9 cellular contexts compared by ENCODE assay signal in genomic region chr19:9828551-9829063, GRCh38. TPM values are rescaled to one million over a fixed set of nuclear protein-coding genes. Genes with fewer than 3 reads are reported as not detected.
DNase-seq lines count a peak whose midpoint lies in the region; ATAC-seq, FAIRE-seq and TF ChIP-seq lines count a peak whose summit lies in the region.
"Had no signal": no experiment of that assay in that cellular context is flagged by ENCODE, and none has a peak within 500 bp of the region (broad histone marks: within the 10 kb centered on the region; RNA-seq: fewer than 3 reads in every experiment).

No MANE protein-coding gene starts in this region.

- BruUV-seq in HepG2 (replicated peaks; lab: Mats Ljungman, UMichigan): no TSS peak

- no peak for FAIRE-seq in HepG2 (lab: Jason Lieb, UNC)

- no peaks in the 10 kb centered on the region for H3K9me3 Mint-ChIP-seq in activated T-cell treated with anti-CD3 and anti-CD28 coated beads, Interleukin-2, amount 50 U/mL, for 24 hours
- H3K9me3 Mint-ChIP-seq in activated naive CD8-positive, alpha-beta T cell treated with anti-CD3 and anti-CD28 coated beads for 36 hours: no peaks in the 10 kb centered on the region

- H3K27me3 ChIP-seq in HepG2 (ENCODE audit: control insufficient read depth in 1 of 2, insufficient read depth in 2 of 2, low read length in 2 of 2) (no peaks in the 10 kb centered on the region; a peak in 1 of 5 replicates), thyroid gland (no peaks in the 10 kb centered on the region)

- no peaks in the 10 kb centered on the region for H3K9me3 ChIP-seq in HepG2 (ENCODE audit: low read length)
- no peaks in the 10 kb centered on the region for H3K9me3 ChIP-seq in thyroid gland

- peak overlapping the region; percentile 98 for H3K4me2 ChIP-seq in HepG2 (ENCODE audit: low read depth, low read length)

- no peak for TF ChIP-seq CTCF in HepG2 (CRISPR knock-in tag; IDR thresholded peaks at IDR 0.05)
- no peak for TF ChIP-seq CTCF in thyroid gland (IDR thresholded peaks at IDR 0.05)

- no peaks in the 10 kb centered on the region for H3K27me3 Mint-ChIP-seq in activated T-cell treated with anti-CD3 and anti-CD28 coated beads, Interleukin-2, amount 50 U/mL, for 24 hours
- H3K27me3 Mint-ChIP-seq in activated naive CD8-positive, alpha-beta T cell treated with anti-CD3 and anti-CD28 coated beads for 36 hours: no peaks in the 10 kb centered on the region

- CTCF ChIA-PET in HepG2 (lab: Yijun Ruan, JAX; ENCODE audit: low intra/inter-chr PET ratio, low total read pairs): no interaction called here

- H3K27ac Mint-ChIP-seq in activated T-cell treated with anti-CD3 and anti-CD28 coated beads, Interleukin-2, amount 50 U/mL, for 24 hours: peak overlapping the region; percentile 98
- H3K27ac Mint-ChIP-seq in activated naive CD8-positive, alpha-beta T cell treated with anti-CD3 and anti-CD28 coated beads for 36 hours: peak overlapping the region; percentile 67

- peaks cover 25% of the 10 kb centered on the region for H3K4me1 Mint-ChIP-seq in activated T-cell treated with anti-CD3 and anti-CD28 coated beads, Interleukin-2, amount 50 U/mL, for 24 hours (ENCODE audit: low read depth)
- peaks cover 17% of the 10 kb centered on the region for H3K4me1 Mint-ChIP-seq in activated naive CD8-positive, alpha-beta T cell treated with anti-CD3 and anti-CD28 coated beads for 36 hours

- H3K4me1 ChIP-seq in HepG2 (ENCODE audit: insufficient read depth, low read length) (peaks cover 22% of the 10 kb centered on the region), thyroid gland (peaks cover 12 to 18% of the 10 kb centered on the region in 2 donors)

- H3K36me3 ChIP-seq in HepG2 (replicated peaks in 1 of 2; ENCODE audit: control insufficient read depth in 1 of 2, insufficient read depth in 2 of 2, low read length in 2 of 2) (peaks cover 1 to 8% of the 10 kb centered on the region in 2 experiments; a peak in 4 of 5 replicates), thyroid gland (no peaks in the 10 kb centered on the region)

- H3K27ac ChIP-seq in HepG2 (ENCODE audit: extremely low read length, insufficient read depth, low read length) (peak overlapping the region; percentile 83), thyroid gland (no peak overlapping the region)

- ATAC-seq in HepG2: peak; percentile 20

- in situ Hi-C loops in HepG2 (cut with HindIII; ENCODE audit: extremely low pct_ligation_motif_present, low pct_unique_long_range_greater_than_20kb): no loop called here

- DNase-seq in activated T-cell treated with anti-CD3 and anti-CD28 coated beads, Interleukin-2, amount 50 U/mL, for 24 hours: no peak
- no peak for DNase-seq in activated T-cell treated with anti-CD3 and anti-CD28 coated beads, Interleukin-2, amount 50 U/mL, for 48 hours
- no peak for DNase-seq in activated naive CD8-positive, alpha-beta T cell treated with anti-CD3 and anti-CD28 coated beads for 36 hours
- no peak for DNase-seq in HepG2 (ENCODE audit: low spot score)
- DNase-seq in thyroid gland: no peak
- no peak for DNase-seq in NAMALWA (ENCODE audit: low spot score)
- DNase-seq in NCI-H2081 (lab: John Stamatoyannopoulos, UW): no peak
- no peak for DNase-seq in stimulated activated CD4-positive, alpha-beta T cell treated with anti-CD3 and anti-CD28 coated beads, Interleukin-1b, Interleukin-23, amount 100 ng/mL, for 48 hours
- DNase-seq: NCI-H2171 treated with DMSO at 0.1 percent for 48 hours had no signal

- peaks cover 39% of the 10 kb centered on the region for H3K79me2 ChIP-seq in HepG2 (ENCODE audit: insufficient read depth, low read length)

- H3K36me3 Mint-ChIP-seq in activated T-cell treated with anti-CD3 and anti-CD28 coated beads, Interleukin-2, amount 50 U/mL, for 24 hours (ENCODE audit: low read depth): peaks cover 52% of the 10 kb centered on the region
- H3K36me3 Mint-ChIP-seq in activated naive CD8-positive, alpha-beta T cell treated with anti-CD3 and anti-CD28 coated beads for 36 hours: peaks cover 17% of the 10 kb centered on the region

- intact Hi-C loops in HepG2 (cut with micrococcal nuclease; ENCODE audit: unreplicated experiment): no loop called here
- intact Hi-C loops in thyroid gland (cut with DNase I): no loop called here

- POLR2A ChIA-PET in HepG2 (lab: Yijun Ruan, JAX): no interaction called here

- WGBS in HepG2 (ENCODE audit: low lambda C conversion rate): 8% methylated on average over 8 of the region's 13 CpGs
- 26 to 34% methylated on average over 10 to 13 of the region's 13 CpGs for WGBS in thyroid gland, 2 donors

- H3K4me3 ChIP-seq in HepG2 (replicated peaks in 1 of 3; ENCODE audit: insufficient read depth in 1 of 3, low read depth in 2 of 3, low read length in 3 of 3) (peak overlapping the region; percentile 80 to 98 (median 96)), thyroid gland (replicated peaks in 1 of 3) (peak overlapping the region; percentile 21 to 98 (median 77))

- TF ChIP-seq EP300 in HepG2 (IDR thresholded peaks at IDR 0.05; ENCODE audit: low read depth in 2 of 2, low read length in 2 of 2): no peak
- TF ChIP-seq EP300 in HepG2 (CRISPR knock-in tag; IDR thresholded peaks at IDR 0.05; ENCODE audit: borderline replicate concordance): no peak

- no peak for TF ChIP-seq POLR2A in HepG2 (IDR thresholded peaks at IDR 0.05; ENCODE audit: insufficient read depth in 1 of 2, low read depth in 2 of 2, low read length in 2 of 2)
- TF ChIP-seq POLR2A in thyroid gland (IDR thresholded peaks at IDR 0.05): no peak

- H3K4me3 Mint-ChIP-seq in activated T-cell treated with anti-CD3 and anti-CD28 coated beads, Interleukin-2, amount 50 U/mL, for 24 hours: peak overlapping the region; percentile 98
- peak overlapping the region; percentile 100 for H3K4me3 Mint-ChIP-seq in activated naive CD8-positive, alpha-beta T cell treated with anti-CD3 and anti-CD28 coated beads for 36 hours

- H2AFZ ChIP-seq in HepG2 (ENCODE audit: low read length): no peak overlapping the region

- peaks cover 7% of the 10 kb centered on the region for H4K20me1 ChIP-seq in HepG2 (ENCODE audit: insufficient read depth, low read length)

- TF ChIP-seq RAD21 in HepG2 (CRISPR knock-in tag; IDR thresholded peaks at IDR 0.05): no peak

- H3K9ac ChIP-seq in HepG2 (ENCODE audit: insufficient read depth, low read depth, low read length): peak overlapping the region; percentile 91

RNA-seq across cellular contexts. Expression of gene UBL5, which starts 0.9 kb away (rescaled TPM):
- total RNA-seq in activated naive CD8-positive, alpha-beta T cell treated with anti-CD3 and anti-CD28 coated beads for 36 hours: 100 to 1,000 TPM; 344 to 347 TPM
- total RNA-seq in HepG2 (2016; rRNA removed; fragmentation: Illumina TruSeq; extraction: Trizol) (373 and 382 TPM in 2 replicates), thyroid gland (100 to 1,000 TPM; 141 to 743 (median 475) TPM)
- 139 and 172 TPM in 2 replicates for total RNA-seq in HepG2 (2016; cell fraction: cytosol; rRNA removed; fragmentation: Illumina TruSeq; extraction: Trizol; ENCODE audit: low read depth)
- total RNA-seq in HepG2 (2016; cell fraction: insoluble cytoplasmic fraction; rRNA removed; fragmentation: Illumina TruSeq; extraction: Trizol): 375 and 403 TPM in 2 replicates
- total RNA-seq in HepG2 (2016; cell fraction: membrane; rRNA removed; fragmentation: Illumina TruSeq; extraction: Trizol): 186 and 246 TPM in 2 replicates
- 155 and 174 TPM in 2 replicates for total RNA-seq in HepG2 (2016; cell fraction: nucleus; rRNA removed; fragmentation: Illumina TruSeq; extraction: Trizol)
- 427 and 487 TPM in 2 replicates for polyA plus RNA-seq in HepG2 (2011; rRNA removed)
- 507 and 557 TPM in 2 replicates for polyA plus RNA-seq in HepG2 (2011; cell fraction: cytosol; rRNA removed)
- polyA plus RNA-seq in HepG2 (2011; cell fraction: nucleus; rRNA removed): 178 and 205 TPM in 2 replicates
- polyA plus RNA-seq in HepG2 (2012): 308 and 326 TPM in 2 replicates
- 140 and 221 TPM in 2 replicates for polyA plus RNA-seq in HepG2 (2016; cell fraction: cytosol; fragmentation: Illumina TruSeq; extraction: Trizol; ENCODE audit: low read depth)
- 360 and 409 TPM in 2 replicates for polyA plus RNA-seq in HepG2 (2016; cell fraction: insoluble cytoplasmic fraction; fragmentation: Illumina TruSeq; extraction: Trizol; ENCODE audit: low read depth)
- polyA plus RNA-seq in HepG2 (2016; cell fraction: membrane; fragmentation: Illumina TruSeq; extraction: Trizol; ENCODE audit: low read depth): 156 and 243 TPM in 2 replicates
- 294 and 307 TPM in 2 replicates for polyA plus RNA-seq in HepG2 (2016; cell fraction: nucleus; fragmentation: Illumina TruSeq; extraction: Trizol; ENCODE audit: insufficient read depth, low read depth)
- polyA minus RNA-seq in HepG2 (2011; rRNA and poly(A)+ RNA removed; ENCODE audit: low replicate concordance): 47.1 and 96.5 TPM in 2 replicates
- polyA minus RNA-seq in HepG2 (2011; cell fraction: cytosol; rRNA and poly(A)+ RNA removed): 33.3 and 39.4 TPM in 2 replicates
- 21.3 and 28.2 TPM in 2 replicates for polyA minus RNA-seq in HepG2 (2011; cell fraction: nucleus; rRNA and poly(A)+ RNA removed)

RNA-seq across cellular contexts. Expression of gene PIN1, which starts 6.5 kb away (rescaled TPM):
- 10 to 100 TPM; 85.5 to 90.9 TPM for total RNA-seq in activated naive CD8-positive, alpha-beta T cell treated with anti-CD3 and anti-CD28 coated beads for 36 hours
- total RNA-seq in HepG2 (2016; rRNA removed; fragmentation: Illumina TruSeq; extraction: Trizol): 67.3 and 72.0 TPM in 2 replicates
- total RNA-seq in HepG2 (2016; cell fraction: cytosol; rRNA removed; fragmentation: Illumina TruSeq; extraction: Trizol; ENCODE audit: low read depth): 25.2 and 25.3 TPM in 2 replicates
- total RNA-seq in HepG2 (2016; cell fraction: insoluble cytoplasmic fraction; rRNA removed; fragmentation: Illumina TruSeq; extraction: Trizol): 65.2 and 75.0 TPM in 2 replicates
- 37.0 and 38.0 TPM in 2 replicates for total RNA-seq in HepG2 (2016; cell fraction: membrane; rRNA removed; fragmentation: Illumina TruSeq; extraction: Trizol)
- 27.3 and 31.0 TPM in 2 replicates for total RNA-seq in HepG2 (2016; cell fraction: nucleus; rRNA removed; fragmentation: Illumina TruSeq; extraction: Trizol)
- polyA plus RNA-seq in HepG2 (2011; rRNA removed): 31.9 and 43.2 TPM in 2 replicates
- polyA plus RNA-seq in HepG2 (2011; cell fraction: cytosol; rRNA removed): 39.4 and 64.9 TPM in 2 replicates
- polyA plus RNA-seq in HepG2 (2011; cell fraction: nucleus; rRNA removed): 44.7 and 53.7 TPM in 2 replicates
- polyA plus RNA-seq in HepG2 (2012): 19.6 and 20.3 TPM in 2 replicates
- 20.1 and 20.5 TPM in 2 replicates for polyA plus RNA-seq in HepG2 (2016; cell fraction: cytosol; fragmentation: Illumina TruSeq; extraction: Trizol; ENCODE audit: low read depth)
- polyA plus RNA-seq in HepG2 (2016; cell fraction: insoluble cytoplasmic fraction; fragmentation: Illumina TruSeq; extraction: Trizol; ENCODE audit: low read depth): 61.0 and 62.9 TPM in 2 replicates
- polyA plus RNA-seq in HepG2 (2016; cell fraction: membrane; fragmentation: Illumina TruSeq; extraction: Trizol; ENCODE audit: low read depth): 30.3 TPM in 2 replicates
- polyA plus RNA-seq in HepG2 (2016; cell fraction: nucleus; fragmentation: Illumina TruSeq; extraction: Trizol; ENCODE audit: insufficient read depth, low read depth): 55.0 and 61.1 TPM in 2 replicates
- polyA minus RNA-seq in HepG2 (2011; rRNA and poly(A)+ RNA removed; ENCODE audit: low replicate concordance): 15.9 and 27.0 TPM in 2 replicates
- polyA minus RNA-seq in HepG2 (2011; cell fraction: cytosol; rRNA and poly(A)+ RNA removed): 10.9 and 16.1 TPM in 2 replicates
- 6.3 and 7.9 TPM in 2 replicates for polyA minus RNA-seq in HepG2 (2011; cell fraction: nucleus; rRNA and poly(A)+ RNA removed)
- total RNA-seq in thyroid gland: 10 to 100 TPM; 50.0 to 98.0 (median 72.3) TPM

RNA-seq across cellular contexts. Expression of gene FBXL12, which starts 9.7 kb away (rescaled TPM):
- 10 to 100 TPM; 26.4 to 30.5 TPM for total RNA-seq in activated naive CD8-positive, alpha-beta T cell treated with anti-CD3 and anti-CD28 coated beads for 36 hours
- total RNA-seq in HepG2 (2016; rRNA removed; fragmentation: Illumina TruSeq; extraction: Trizol) (19.0 and 20.4 TPM in 2 replicates), thyroid gland (10 to 100 TPM; 16.7 to 37.1 (median 20.7) TPM)
- 6.1 and 6.2 TPM in 2 replicates for total RNA-seq in HepG2 (2016; cell fraction: cytosol; rRNA removed; fragmentation: Illumina TruSeq; extraction: Trizol; ENCODE audit: low read depth)
- total RNA-seq in HepG2 (2016; cell fraction: insoluble cytoplasmic fraction; rRNA removed; fragmentation: Illumina TruSeq; extraction: Trizol): 15.4 and 21.7 TPM in 2 replicates
- 9.7 and 12.3 TPM in 2 replicates for total RNA-seq in HepG2 (2016; cell fraction: membrane; rRNA removed; fragmentation: Illumina TruSeq; extraction: Trizol)
- 18.7 and 20.1 TPM in 2 replicates for total RNA-seq in HepG2 (2016; cell fraction: nucleus; rRNA removed; fragmentation: Illumina TruSeq; extraction: Trizol)
- 23.1 and 30.1 TPM in 2 replicates for polyA plus RNA-seq in HepG2 (2011; rRNA removed)
- polyA plus RNA-seq in HepG2 (2011; cell fraction: cytosol; rRNA removed): 15.4 and 23.3 TPM in 2 replicates
- 56.0 and 59.0 TPM in 2 replicates for polyA plus RNA-seq in HepG2 (2011; cell fraction: nucleus; rRNA removed)
- polyA plus RNA-seq in HepG2 (2012): 17.5 and 22.5 TPM in 2 replicates
- 2.6 and 3.8 TPM in 2 replicates for polyA plus RNA-seq in HepG2 (2016; cell fraction: cytosol; fragmentation: Illumina TruSeq; extraction: Trizol; ENCODE audit: low read depth)
- polyA plus RNA-seq in HepG2 (2016; cell fraction: insoluble cytoplasmic fraction; fragmentation: Illumina TruSeq; extraction: Trizol; ENCODE audit: low read depth): 21.5 and 27.0 TPM in 2 replicates
- polyA plus RNA-seq in HepG2 (2016; cell fraction: membrane; fragmentation: Illumina TruSeq; extraction: Trizol; ENCODE audit: low read depth): 7.6 and 8.6 TPM in 2 replicates
- 35.6 and 40.1 TPM in 2 replicates for polyA plus RNA-seq in HepG2 (2016; cell fraction: nucleus; fragmentation: Illumina TruSeq; extraction: Trizol; ENCODE audit: insufficient read depth, low read depth)
- polyA minus RNA-seq in HepG2 (2011; rRNA and poly(A)+ RNA removed; ENCODE audit: low replicate concordance): 9.7 and 38.5 TPM in 2 replicates
- polyA minus RNA-seq in HepG2 (2011; cell fraction: cytosol; rRNA and poly(A)+ RNA removed): 10.0 and 11.3 TPM in 2 replicates
- 25.1 and 28.3 TPM in 2 replicates for polyA minus RNA-seq in HepG2 (2011; cell fraction: nucleus; rRNA and poly(A)+ RNA removed)
